8 cellular contexts compared by ENCODE assay signal in the genomic region with DNA sequence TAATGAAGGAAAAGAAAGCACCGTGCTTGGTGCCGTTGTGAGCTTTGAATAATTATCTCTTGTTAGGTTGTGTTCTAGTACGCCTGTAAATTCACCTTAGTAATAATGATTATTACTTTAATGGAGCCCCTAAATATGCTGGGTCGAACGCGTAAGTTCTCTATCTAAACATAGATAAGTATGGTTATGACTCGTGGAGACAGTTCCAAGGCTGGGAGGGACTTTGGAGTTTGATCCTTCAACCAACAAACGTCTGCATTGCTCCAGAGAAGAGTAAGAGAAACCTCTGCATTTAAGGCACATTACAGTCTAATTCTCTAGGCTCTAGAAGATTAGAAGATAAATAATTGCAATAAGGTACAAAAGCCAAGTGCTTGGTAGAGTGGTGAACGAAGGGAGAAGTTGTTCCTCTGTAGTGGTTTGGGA. TPM values are rescaled to one million over a fixed set of nuclear protein-coding genes. Genes with fewer than 3 reads are reported as not detected.
DNase-seq lines count a peak whose midpoint lies in the region; ATAC-seq and TF ChIP-seq lines count a peak whose summit lies in the region.

No MANE protein-coding gene starts in this region.

- H3K27me3 Mint-ChIP-seq in CD14-positive monocyte (ENCODE audit: low read depth in 3 of 3): peaks cover 0 to 3% (median 0%) of the 10 kb centered on the region in 3 donors
- H3K27me3 Mint-ChIP-seq in naive thymus-derived CD4-positive, alpha-beta T cell: no peaks in the 10 kb centered on the region

- peak overlapping the region; percentile 96 to 98 for H3K4me3 Mint-ChIP-seq in CD14-positive monocyte
- H3K4me3 Mint-ChIP-seq in naive thymus-derived CD4-positive, alpha-beta T cell: peak overlapping the region; percentile 93 to 100 (median 98)

- peaks cover 40% of the 10 kb centered on the region for H3K4me1 Mint-ChIP-seq in CD14-positive monocyte
- H3K4me1 Mint-ChIP-seq in naive thymus-derived CD4-positive, alpha-beta T cell: peaks cover 24 to 66% (median 63%) of the 10 kb centered on the region in 7 donors

- ATAC-seq in GM21723 (IDR thresholded peaks at IDR 0.05; ENCODE audit: unreplicated experiment): peak; percentile 9
- no peak for ATAC-seq in naive thymus-derived CD4-positive, alpha-beta T cell

- DNase-seq in CD14-positive monocyte (ENCODE audit: low spot score) (no peak), Peyer's patch (peak in 1 of 3 donors; percentile 80), hippocampal formation (lab: John Stamatoyannopoulos, UW) (no peak), NCI-H748 (lab: John Stamatoyannopoulos, UW; ENCODE audit: unreplicated experiment) (no peak)
- peak in 2 of 9 donors; percentile 3 to 14 for DNase-seq in naive thymus-derived CD4-positive, alpha-beta T cell
- DNase-seq in stimulated activated CD4-positive, alpha-beta T cell treated with anti-CD3 and anti-CD28 coated beads, Interleukin-12 subunit alpha, Interleukin-12 subunit beta, amount 100 ng/mL, for 4 hours: no peak

- H3K27ac Mint-ChIP-seq in CD14-positive monocyte: peak overlapping the region; percentile 94 to 99 (median 98)
- H3K27ac Mint-ChIP-seq in naive thymus-derived CD4-positive, alpha-beta T cell: peak overlapping the region; percentile 91 to 99 (median 98)

- H3K4me1 ChIP-seq in Peyer's patch (peaks cover 2 to 22% (median 7%) of the 10 kb centered on the region in 4 donors), endocrine pancreas (ENCODE audit: control insufficient read depth, insufficient read depth, low read length) (peaks cover 24% of the 10 kb centered on the region)
- peaks cover 19 to 27% of the 10 kb centered on the region in 2 donors for H3K4me1 ChIP-seq in naive thymus-derived CD4-positive, alpha-beta T cell (ENCODE audit: control insufficient read depth in 2 of 2, insufficient read depth in 2 of 2, low read length in 2 of 2)

- no peak for TF ChIP-seq POLR2A in Peyer's patch (IDR thresholded peaks at IDR 0.05)

- peak overlapping the region; percentile 47 for H3K9ac ChIP-seq in endocrine pancreas (ENCODE audit: control insufficient read depth, insufficient read depth, low read length)

- CTCF ChIA-PET in naive thymus-derived CD4-positive, alpha-beta T cell (lab: Charles Lee): interaction anchor here (2.4 kb wide), 1 partner anchor 85 kb away, joined by 14 read pairs; no protein-coding TSS in a partner anchor

- intact Hi-C loops in CD14-positive monocyte (cut with micrococcal nuclease): loop anchor here (2.0 to 10.0 kb wide), 2 partner anchors 57 to 107 kb away; a partner anchor contains a TSS
- intact Hi-C loops in naive thymus-derived CD4-positive, alpha-beta T cell (cut with micrococcal nuclease): loop anchor here in 1 of 2 donors (1.0 to 5.0 kb wide), 2 partner anchors 84 to 1295 kb away; a partner anchor contains a TSS

- H3K9me3 ChIP-seq in Peyer's patch: no peaks in the 10 kb centered on the region
- no peaks in the 10 kb centered on the region for H3K9me3 ChIP-seq in endocrine pancreas (ENCODE audit: control insufficient read depth, low read length)
- H3K9me3 ChIP-seq in naive thymus-derived CD4-positive, alpha-beta T cell (ENCODE audit: control insufficient read depth in 2 of 3, low read length in 3 of 3): no peaks in the 10 kb centered on the region

- H3K36me3 ChIP-seq in Peyer's patch (peaks cover 0 to 10% (median 0%) of the 10 kb centered on the region in 3 donors), endocrine pancreas (ENCODE audit: control insufficient read depth, insufficient read depth, low read length) (no peaks in the 10 kb centered on the region)
- H3K36me3 ChIP-seq in naive thymus-derived CD4-positive, alpha-beta T cell (ENCODE audit: control insufficient read depth in 2 of 3, insufficient read depth in 3 of 3, low read length in 3 of 3): peaks cover 0 to 18% (median 0%) of the 10 kb centered on the region in 3 experiments

- H3K27ac ChIP-seq in Peyer's patch: peak overlapping the region; percentile 88 to 98 (median 91)
- peak overlapping the region; percentile 88 for H3K27ac ChIP-seq in naive thymus-derived CD4-positive, alpha-beta T cell (ENCODE audit: low read depth, low read length)

- POLR2A ChIA-PET in naive thymus-derived CD4-positive, alpha-beta T cell (lab: Charles Lee): interaction anchor here (0.7 to 3.7 kb wide), 13 partner anchors 12 to 1395 kb away, joined by 3 to 39 read pairs (median 5); a partner anchor contains a TSS

- peak overlapping the region; percentile 87 to 97 (median 90) for H3K4me3 ChIP-seq in Peyer's patch
- peak overlapping the region; percentile 95 for H3K4me3 ChIP-seq in endocrine pancreas (ENCODE audit: control insufficient read depth, insufficient read depth, low read length)
- H3K4me3 ChIP-seq in naive thymus-derived CD4-positive, alpha-beta T cell (ENCODE audit: low read length): peak overlapping the region; percentile 91

- H3K27me3 ChIP-seq in Peyer's patch: no peaks in the 10 kb centered on the region
- H3K27me3 ChIP-seq in endocrine pancreas (ENCODE audit: control insufficient read depth, insufficient read depth, low read length): no peaks in the 10 kb centered on the region
- H3K27me3 ChIP-seq in naive thymus-derived CD4-positive, alpha-beta T cell (ENCODE audit: control insufficient read depth in 2 of 2, insufficient read depth in 2 of 2, low read length in 2 of 2): no peaks in the 10 kb centered on the region

- TF ChIP-seq CTCF in CD14-positive monocyte (IDR thresholded peaks at IDR 0.05) (peak; percentile 23), Peyer's patch (IDR thresholded peaks at IDR 0.05) (no peak)

- peaks cover 22 to 28% of the 10 kb centered on the region in 2 donors for H3K36me3 Mint-ChIP-seq in CD14-positive monocyte
- H3K36me3 Mint-ChIP-seq in naive thymus-derived CD4-positive, alpha-beta T cell: peaks cover 0 to 41% (median 28%) of the 10 kb centered on the region in 5 donors

- peaks cover 3 to 22% (median 14%) of the 10 kb centered on the region in 7 donors for H3K9me3 Mint-ChIP-seq in CD14-positive monocyte
- peaks cover 0 to 23% (median 7%) of the 10 kb centered on the region in 11 donors for H3K9me3 Mint-ChIP-seq in naive thymus-derived CD4-positive, alpha-beta T cell

RNA-seq across cellular contexts. Expression of a gene that starts 0.5 kb away (rescaled TPM):
- 10 to 100 TPM; 14.5 to 20.1 TPM for polyA plus RNA-seq in CD14-positive monocyte
- 10 to 100 TPM in 2 of 4 donors, 1 to 10 TPM in 2; 5.2 to 23.1 (median 9.1) TPM for total RNA-seq in Peyer's patch
- 10 to 100 TPM in 3 of 5 experiments, 1 to 10 TPM in 2; 4.0 to 20.0 (median 12.5) TPM for total RNA-seq in naive thymus-derived CD4-positive, alpha-beta T cell
- polyA plus RNA-seq in naive thymus-derived CD4-positive, alpha-beta T cell: 10 to 100 TPM; 12.9 to 13.5 TPM

RNA-seq across cellular contexts. Expression of a gene that starts 0.7 kb away (rescaled TPM):
- polyA plus RNA-seq in CD14-positive monocyte: 10 to 100 TPM; 21.8 to 24.2 TPM
- 100 to 1,000 TPM in 3 of 4 donors, 10 to 100 TPM in 1; 69.3 to 403 (median 279) TPM for total RNA-seq in Peyer's patch
- 10 to 100 TPM; 38.6 to 69.7 (median 48.2) TPM for total RNA-seq in naive thymus-derived CD4-positive, alpha-beta T cell
- polyA plus RNA-seq in naive thymus-derived CD4-positive, alpha-beta T cell: 10 to 100 TPM; 36.8 to 50.3 TPM

RNA-seq across cellular contexts. Expression of a gene that starts 21.4 kb away (rescaled TPM):
- not detected for polyA plus RNA-seq in CD14-positive monocyte
- under 1 TPM in 2 of 4 donors, not detected in 2; 0.18 to 0.38 TPM for total RNA-seq in Peyer's patch
- under 1 TPM in 1 of 5 experiments, not detected in 4; 0.05 TPM for total RNA-seq in naive thymus-derived CD4-positive, alpha-beta T cell
- polyA plus RNA-seq in naive thymus-derived CD4-positive, alpha-beta T cell: under 1 TPM in 1 of 2 donors, not detected in 1; 0.03 TPM

RNA-seq across cellular contexts. Expression of a gene that starts 51.6 kb away (rescaled TPM):
- 10 to 100 TPM; 55.4 to 78.8 TPM for polyA plus RNA-seq in CD14-positive monocyte
- total RNA-seq in Peyer's patch: 10 to 100 TPM; 48.7 to 74.8 (median 59.4) TPM
- total RNA-seq in naive thymus-derived CD4-positive, alpha-beta T cell: 100 to 1,000 TPM; 115 to 162 (median 135) TPM
- 100 to 1,000 TPM; 102 to 130 TPM for polyA plus RNA-seq in naive thymus-derived CD4-positive, alpha-beta T cell
